ENCODE assay signal across 8 cellular contexts in genomic region chr5:129541648-129542251, GRCh38.
A peak's percentile ranks its signal among the peaks of the same experiment; 100 is the strongest.
DNase-seq lines count a peak whose midpoint lies in the region; ATAC-seq and TF ChIP-seq lines count a peak whose summit lies in the region.

No MANE protein-coding gene starts in this region.

- TF ChIP-seq CTCF in mesothelial cell of epicardium (IDR thresholded peaks at IDR 0.05; ENCODE audit: unreplicated experiment) (peak; percentile 37), dorsolateral prefrontal cortex (IDR thresholded peaks at IDR 0.05 in 54 of 56, conservative IDR thresholded peaks at IDR 0.05 in 2 of 56; ENCODE audit: low read depth in 1 of 56, partially characterized antibody in 56 of 56) (peak in 7 of 56 donors; percentile 7 to 31 (median 11))

- H3K36me3 Mint-ChIP-seq in mesothelial cell of epicardium = peaks cover 9% of the 10 kb centered on the region

- no peak overlapping the region for H3K27ac Mint-ChIP-seq in mesothelial cell of epicardium

- peaks cover 3% of the 10 kb centered on the region for H3K4me1 Mint-ChIP-seq in mesothelial cell of epicardium

- H3K4me3 ChIP-seq in dorsolateral prefrontal cortex = no peak overlapping the region

- no peak overlapping the region for H3K4me3 Mint-ChIP-seq in mesothelial cell of epicardium

- H3K9me3 Mint-ChIP-seq in mesothelial cell of epicardium = peaks cover 9% of the 10 kb centered on the region

- DNase-seq in mesothelial cell of epicardium (ENCODE audit: low spot score in 2 of 2, unreplicated experiment in 2 of 2) (no peak), NCI-H2029 treated with DMSO at 0.1 percent for 48 hours (lab: John Stamatoyannopoulos, UW) (no peak), left colon (no peak), dorsolateral prefrontal cortex (no peak)

- intact Hi-C loops in left colon (cut with DNase I, micrococcal nuclease) = no loop called here
- intact Hi-C loops in dorsolateral prefrontal cortex (cut with DNase I) = no loop called here

- peak; percentile 91 for ATAC-seq in GM18867 (IDR thresholded peaks at IDR 0.05; ENCODE audit: unreplicated experiment)
- ATAC-seq in HG03175 (IDR thresholded peaks at IDR 0.05; ENCODE audit: unreplicated experiment) = peak; percentile 94
- ATAC-seq in SK-N-SH treated with all-trans-retinoic acid at 6 μM for 48 hours = peak; percentile 88
- ATAC-seq in GM19467 (IDR thresholded peaks at IDR 0.05; ENCODE audit: unreplicated experiment) = no peak
- ATAC-seq in left colon = no peak

- H3K27ac ChIP-seq in dorsolateral prefrontal cortex = no peak overlapping the region

- no peaks in the 10 kb centered on the region for H3K27me3 Mint-ChIP-seq in mesothelial cell of epicardium (ENCODE audit: low read depth)

- no peaks in the 10 kb centered on the region for H3K27me3 ChIP-seq in dorsolateral prefrontal cortex

TF ChIP-seq in SK-N-SH treated with all-trans-retinoic acid at 6 μM for 48 hours, 23 proteins besides CTCF, POLR2A, EP300 and RAD21:
- TF ChIP-seq POU6F1 (CRISPR knock-in tag; IDR thresholded peaks at IDR 0.05; ENCODE audit: borderline replicate concordance, low read depth) (no peak), ZFP30 (CRISPR knock-in tag; IDR thresholded peaks at IDR 0.05) (no peak), RARB (CRISPR knock-in tag; IDR thresholded peaks at IDR 0.05) (no peak), CREB5 (CRISPR knock-in tag; IDR thresholded peaks at IDR 0.05; ENCODE audit: low read depth) (no peak), ESRRG (CRISPR knock-in tag; IDR thresholded peaks at IDR 0.05) (no peak), PATZ1 (CRISPR knock-in tag; IDR thresholded peaks at IDR 0.05; ENCODE audit: borderline replicate concordance) (no peak)

Comparison
In these comparisons a context has a peak if more than half of its experiments do, and no peak if none do; other contexts are left out.
1. ATAC-seq: peak in GM18867 (single experiment), HG03175 (single experiment) and SK-N-SH treated with all-trans-retinoic acid at 6 μM for 48 hours (single experiment); none in GM19467 (single experiment) and left colon (single experiment).